Comparison of ENCODE assay signal across 13 cellular contexts in genomic region chr21:35156293-35156976, GRCh38.
DNase-seq lines count a peak whose midpoint lies in the region; ATAC-seq and TF ChIP-seq lines count a peak whose summit lies in the region.
"Had no signal": no experiment of that assay in that cellular context is flagged by ENCODE, and none has a peak within 500 bp of the region (broad histone marks: within the 10 kb centered on the region; RNA-seq: fewer than 3 reads in every experiment).

No MANE protein-coding gene starts in this region.

- ATAC-seq in left colon = peak; percentile 68
- ATAC-seq in CD8-positive, alpha-beta T cell = no peak
- ATAC-seq in GM18868 (IDR thresholded peaks at IDR 0.05; ENCODE audit: unreplicated experiment) = no peak

- intact Hi-C loops in left colon (cut with DNase I, micrococcal nuclease) = no loop called here
- intact Hi-C loops in CD8-positive, alpha-beta T cell (cut with DNase I, micrococcal nuclease) = no loop called here

- no peak overlapping the region for H3K27ac Mint-ChIP-seq in CD8-positive, alpha-beta T cell
- H3K27ac Mint-ChIP-seq: B cell, HFFc6 had no signal

- no peak for TF ChIP-seq EP300 in tibial nerve (IDR thresholded peaks at IDR 0.05)

- H3K4me3 Mint-ChIP-seq in CD8-positive, alpha-beta T cell = no peak overlapping the region
- H3K4me3 Mint-ChIP-seq: B cell, HFFc6 had no signal

- H3K4me3 ChIP-seq in tibial nerve = no peak overlapping the region
- no peak overlapping the region for H3K4me3 ChIP-seq in CD8-positive, alpha-beta T cell (ENCODE audit: low read depth, low read length)
- H3K4me3 ChIP-seq: SJSA1 had no signal

- CTCF ChIA-PET in CD8-positive, alpha-beta T cell (lab: Charles Lee) = no interaction called here

- POLR2A ChIA-PET in CD8-positive, alpha-beta T cell (lab: Charles Lee) = interaction anchor here (0.6 to 1.0 kb wide), 2 partner anchors 8 to 88 kb away, joined by 3 to 5 read pairs; no protein-coding TSS in a partner anchor

- DNase-seq in NCI-H510A treated with DMSO at 0.1 percent for 48 hours (lab: John Stamatoyannopoulos, UW) = peak; percentile 57
- DNase-seq in NCI-H510A (lab: John Stamatoyannopoulos, UW) = no peak
- DNase-seq in NCI-H2029 treated with DMSO at 0.1 percent for 48 hours (lab: John Stamatoyannopoulos, UW) = peak; percentile 74
- DNase-seq in left colon = no peak
- no peak for DNase-seq in tibial nerve (ENCODE audit: low spot score in 2 of 2)
- no peak for DNase-seq in CD8-positive, alpha-beta T cell
- DNase-seq: DND-41, HFFc6, NCI-H1417 treated with DMSO at 0.1 percent for 48 hours, NCI-H187 treated with DMSO at 0.1 percent for 48 hours had no signal

- H3K27ac ChIP-seq in tibial nerve = no peak overlapping the region
- H3K27ac ChIP-seq in CD8-positive, alpha-beta T cell (ENCODE audit: low read depth, low read length) = no peak overlapping the region
- H3K27ac ChIP-seq: SJSA1 had no signal

- TF ChIP-seq CTCF in tibial nerve (IDR thresholded peaks at IDR 0.05) = no peak
- TF ChIP-seq CTCF in CD8-positive, alpha-beta T cell (IDR thresholded peaks at IDR 0.05) = no peak

- H3K27me3 ChIP-seq in tibial nerve = no peaks in the 10 kb centered on the region
- H3K27me3 ChIP-seq in CD8-positive, alpha-beta T cell (ENCODE audit: insufficient read depth, low read length) = no peaks in the 10 kb centered on the region
- H3K27me3 ChIP-seq: SJSA1 had no signal

- peaks cover 9% of the 10 kb centered on the region for H3K9me3 Mint-ChIP-seq in CD8-positive, alpha-beta T cell

- H3K9me3 ChIP-seq in tibial nerve = peaks cover 0 to 9% (median 0%) of the 10 kb centered on the region in 4 donors
- H3K9me3 ChIP-seq in CD8-positive, alpha-beta T cell (ENCODE audit: low read length) = no peaks in the 10 kb centered on the region
- H3K9me3 ChIP-seq: SJSA1 had no signal

- no peaks in the 10 kb centered on the region for H3K27me3 Mint-ChIP-seq in CD8-positive, alpha-beta T cell (ENCODE audit: low read depth)
- H3K27me3 Mint-ChIP-seq: B cell had no signal

- no peaks in the 10 kb centered on the region for H3K36me3 ChIP-seq in tibial nerve
- H3K36me3 ChIP-seq in CD8-positive, alpha-beta T cell (ENCODE audit: insufficient read depth, low read length) = no peaks in the 10 kb centered on the region
- H3K36me3 ChIP-seq: SJSA1 had no signal

- no peaks in the 10 kb centered on the region for H3K4me1 Mint-ChIP-seq in CD8-positive, alpha-beta T cell (ENCODE audit: low read depth)
- H3K4me1 Mint-ChIP-seq: B cell had no signal

- TF ChIP-seq POLR2A in tibial nerve (IDR thresholded peaks at IDR 0.05) = no peak

- WGBS in tibial nerve, 2 donors = 80 to 85% methylated on average over 2 of the region's 2 CpGs

- H3K4me1 ChIP-seq in tibial nerve = no peaks in the 10 kb centered on the region
- no peaks in the 10 kb centered on the region for H3K4me1 ChIP-seq in CD8-positive, alpha-beta T cell (ENCODE audit: insufficient read depth, low read length)

- H3K36me3 Mint-ChIP-seq in CD8-positive, alpha-beta T cell = no peaks in the 10 kb centered on the region

Comparison
In these comparisons a context has a peak if more than half of its experiments do, and no peak if none do; other contexts are left out.
1. DNase-seq: peak in NCI-H510A treated with DMSO at 0.1 percent for 48 hours (single experiment) and NCI-H2029 treated with DMSO at 0.1 percent for 48 hours (single experiment); none in NCI-H510A (single experiment), left colon (0 of 2), tibial nerve (0 of 2) and CD8-positive, alpha-beta T cell (0 of 7).